ENCODE assay signal across 14 cellular contexts in genomic region chr12:6047249-6048227, GRCh38.
DNase-seq lines count a peak whose midpoint lies in the region; ATAC-seq, FAIRE-seq and TF ChIP-seq lines count a peak whose summit lies in the region.
"Had no signal": no experiment of that assay in that cellular context is flagged by ENCODE, and none has a peak within 500 bp of the region (broad histone marks: within the 10 kb centered on the region; RNA-seq: fewer than 3 reads in every experiment).

No MANE protein-coding gene starts in this region.

- H3K27me3 ChIP-seq in bronchial epithelial cell (ENCODE audit: control insufficient read depth, insufficient read depth, low read length) (peaks cover 2% of the 10 kb centered on the region), left lung (no peaks in the 10 kb centered on the region)
- H3K27me3 ChIP-seq: sigmoid colon had no signal

- H3K4me3 ChIP-seq in bronchial epithelial cell (ENCODE audit: low read depth, low read length) (no peak overlapping the region), left lung (no peak overlapping the region)
- H3K4me3 ChIP-seq: sigmoid colon had no signal

- no peak overlapping the region for H3K27ac ChIP-seq in left lung
- H3K27ac ChIP-seq: sigmoid colon had no signal

- intact Hi-C loops in left lung (cut with DNase I), result no loop called here

- peak; percentile 87 for DNase-seq in AG20443 (ENCODE audit: low spot score)
- DNase-seq in HTR-8/SVneo (ENCODE audit: insufficient read length, low spot score), result no peak
- DNase-seq in bronchial epithelial cell (ENCODE audit: low read depth), result peak; percentile 34
- DNase-seq in left lung, result no peak
- DNase-seq in foreskin melanocyte, result no peak
- no peak for DNase-seq in activated CD4-positive, alpha-beta T cell treated with anti-CD3 and anti-CD28 coated beads for 1 hour
- DNase-seq in GF-D8 (lab: John Stamatoyannopoulos, UW), result no peak
- DNase-seq: activated CD4-positive, alpha-beta T cell treated with anti-CD3 and anti-CD28 coated beads, Interleukin-2, amount 10 ng/mL, durations not matched to agents 24 days and 14 days; CD4-positive, alpha-beta T cell; left ventricle myocardium superior; NCI-H2171; sigmoid colon; T-helper 1 cell had no signal

- ATAC-seq in left lung, result peak; percentile 17
- no peak for ATAC-seq in HG03025 (IDR thresholded peaks at IDR 0.05; ENCODE audit: low FRiP score, unreplicated experiment)
- ATAC-seq: left ventricle myocardium superior had no signal

- no peak for TF ChIP-seq CTCF in bronchial epithelial cell (IDR thresholded peaks at IDR 0.05; ENCODE audit: insufficient read depth, low read length, severe bottlenecking)
- no peak for TF ChIP-seq CTCF in left lung (IDR thresholded peaks at IDR 0.05)

- FAIRE-seq in HTR-8/SVneo (lab: Jason Lieb, UNC), result peak; percentile 85
- no peak for FAIRE-seq in bronchial epithelial cell (lab: Jason Lieb, UNC)

- H3K9me3 ChIP-seq in left lung, result no peaks in the 10 kb centered on the region
- H3K9me3 ChIP-seq: sigmoid colon had no signal

- no peaks in the 10 kb centered on the region for H3K4me1 ChIP-seq in left lung

- H3K36me3 ChIP-seq in bronchial epithelial cell (ENCODE audit: control insufficient read depth, insufficient read depth, low read length) (no peaks in the 10 kb centered on the region), left lung (peaks cover 0 to 17% of the 10 kb centered on the region in 2 donors)
- H3K36me3 ChIP-seq: sigmoid colon had no signal

Comparison
In these comparisons a context has a peak if more than half of its experiments do, and no peak if none do; other contexts are left out.
1. DNase-seq: peak in AG20443 (single experiment) and bronchial epithelial cell (single experiment); none in HTR-8/SVneo (single experiment), left lung (0 of 2), foreskin melanocyte (single experiment), activated CD4-positive, alpha-beta T cell treated with anti-CD3 and anti-CD28 coated beads for 1 hour (single experiment) and GF-D8 (single experiment).